20 cellular contexts compared by ENCODE assay signal in the genomic region with DNA sequence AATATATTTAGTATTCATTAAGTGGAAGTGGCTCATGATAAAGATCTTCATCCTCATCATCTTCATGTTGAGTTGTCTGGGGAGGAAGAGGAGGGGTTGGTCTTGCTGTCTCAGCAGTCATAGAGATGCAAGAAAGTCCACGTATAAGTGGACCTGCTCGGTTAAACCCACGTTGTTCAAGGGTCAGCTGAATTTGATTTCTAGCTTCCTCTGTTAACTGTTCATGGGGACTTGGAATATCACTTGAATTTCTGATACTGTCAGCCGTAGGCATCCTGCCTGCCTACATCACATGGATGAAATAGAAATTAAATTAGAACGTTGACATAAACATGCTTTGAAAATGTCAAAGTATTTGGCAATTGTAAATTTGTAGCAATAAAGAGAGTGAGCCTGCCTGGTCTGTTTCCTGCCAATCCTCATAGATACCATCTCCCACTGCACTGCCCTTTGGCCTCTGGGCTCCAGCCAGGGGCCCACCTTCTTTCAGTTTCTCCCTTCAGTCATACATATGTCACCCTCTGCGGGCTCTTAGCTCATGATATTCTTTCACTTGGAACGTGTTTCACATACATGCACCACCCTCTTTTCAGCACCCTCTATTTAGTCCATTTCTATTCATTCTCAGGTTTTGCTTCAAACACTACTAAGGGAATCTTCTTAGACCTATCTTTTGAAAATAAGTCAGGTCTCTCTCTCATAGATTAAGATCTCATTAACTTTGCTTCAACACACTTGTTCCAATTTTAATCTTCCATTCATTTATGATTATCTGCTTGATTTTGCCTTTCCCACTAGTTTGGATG.
"Had no signal": no experiment of that assay in that cellular context is flagged by ENCODE, and none has a peak within 500 bp of the region (broad histone marks: within the 10 kb centered on the region; RNA-seq: fewer than 3 reads in every experiment).

No MANE protein-coding gene starts in this region.

- FAIRE-seq: colon, TTC549 had no signal

- H3K9me3 ChIP-seq: adrenal gland, prostate gland, sigmoid colon, thoracic aorta had no signal

- H3K27me3 ChIP-seq: adrenal gland, sigmoid colon had no signal

- H3K4me3 ChIP-seq: adrenal gland, prostate gland, sigmoid colon, thoracic aorta had no signal

- H3K36me3 ChIP-seq: adrenal gland, prostate gland, sigmoid colon, thoracic aorta had no signal

- DNase-seq: activated CD4-positive, alpha-beta memory T cell treated with anti-CD3 and anti-CD28 coated beads, Interleukin-2, amount 10 ng/mL, durations not matched to agents 7 days and 5 days; activated CD4-positive, alpha-beta T cell treated with anti-CD3 and anti-CD28 coated beads for 4 hours; activated effector memory CD4-positive, alpha-beta T cell treated with anti-CD3 and anti-CD28 coated beads, Interleukin-2, amount 50 U/mL, for 16 hours; activated T-cell treated with anti-CD3 and anti-CD28 coated beads, Interleukin-2, amount 50 U/mL, for 4 hours; adrenal gland; effector CD4-positive, alpha-beta T cell; foreskin fibroblast; hypothalamus; left cardiac atrium; midbrain; sigmoid colon; stimulated activated CD4-positive, alpha-beta T cell treated with anti-CD3 and anti-CD28 coated beads, Interleukin-12 subunit alpha, Interleukin-12 subunit beta, amount 100 ng/mL, for 4 hours; stimulated activated CD4-positive, alpha-beta T cell treated with anti-CD3 and anti-CD28 coated beads, Interleukin-2, amount 100 ng/mL, for 24 hours; T-helper 2 cell had no signal

- ATAC-seq: activated T-cell treated with anti-CD3 and anti-CD28 coated beads, Interleukin-2, amount 50 U/mL, for 4 hours; left cardiac atrium; stimulated activated effector memory CD8-positive, alpha-beta T cell treated with anti-CD3 and anti-CD28 coated beads, Interleukin-12 subunit alpha, Interleukin-12 subunit beta, amount 100 ng/mL, for 72 hours; WTC11 had no signal

- H3K27ac ChIP-seq: adrenal gland, prostate gland, sigmoid colon, thoracic aorta had no signal

- H3K4me1 ChIP-seq: adrenal gland, prostate gland, sigmoid colon had no signal
